Comparison of ENCODE assay signal across 12 cellular contexts in the genomic region with DNA sequence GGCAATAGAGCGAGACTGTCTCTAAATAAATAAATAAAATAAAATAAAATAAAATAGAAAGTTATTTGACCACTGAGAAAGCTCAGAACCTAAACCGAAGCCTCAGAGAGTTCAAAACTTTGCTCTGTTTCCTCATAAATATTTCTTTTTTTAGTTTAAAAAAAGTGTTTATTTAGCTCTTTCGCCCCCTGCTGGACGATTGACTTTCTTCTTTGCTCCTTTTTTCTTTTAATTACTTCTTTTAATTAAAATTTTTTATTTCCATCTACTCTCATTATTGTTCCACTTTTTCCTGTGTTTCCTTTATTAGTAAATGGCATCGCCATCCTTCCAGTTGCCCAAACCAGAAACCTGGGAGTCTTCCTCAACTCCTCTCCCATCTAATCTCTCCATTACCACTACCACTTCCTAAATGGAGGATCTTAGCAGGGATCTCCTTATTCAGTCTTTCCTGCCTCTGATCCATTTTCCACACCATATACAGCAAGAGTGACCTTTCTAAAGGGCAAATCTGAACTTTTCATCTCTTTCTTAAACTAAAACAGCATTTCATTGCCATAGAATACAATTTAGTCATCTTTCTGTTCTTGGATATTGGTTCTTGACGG. TPM values are rescaled to one million over a fixed set of nuclear protein-coding genes. Genes with fewer than 3 reads are reported as not detected.
A peak's percentile ranks its signal among the peaks of the same experiment; 100 is the strongest.
DNase-seq lines count a peak whose midpoint lies in the region; ATAC-seq and TF ChIP-seq lines count a peak whose summit lies in the region.
"Had no signal": no experiment of that assay in that cellular context is flagged by ENCODE, and none has a peak within 500 bp of the region (broad histone marks: within the 10 kb centered on the region; RNA-seq: fewer than 3 reads in every experiment).

No MANE protein-coding gene starts in this region.

- no peaks in the 10 kb centered on the region for H3K79me2 ChIP-seq in GM23338 (replicated peaks; ENCODE audit: insufficient read depth)
- H3K79me2 ChIP-seq in SU-DHL-6 (ENCODE audit: insufficient read depth, low read length) = no peaks in the 10 kb centered on the region

- H3K27me3 Mint-ChIP-seq in GM23338 (ENCODE audit: insufficient read depth, low read depth, poor library complexity) = no peaks in the 10 kb centered on the region
- H3K27me3 Mint-ChIP-seq: naive B cell; stimulated activated naive CD8-positive, alpha-beta T cell treated with anti-CD3 and anti-CD28 coated beads, Interleukin-15, Interleukin-2, amounts not matched to agents 100 ng/mL and 50 ng/mL, for 24 hours had no signal

- H2AFZ ChIP-seq in GM23338 (no peak overlapping the region; the same call in 1 of the 2 replicates), SU-DHL-6 (ENCODE audit: low read depth, low read length, severe bottlenecking) (no peak overlapping the region)

- DNase-seq in AG09319 (ENCODE audit: extremely low read depth, low read depth) = no peak
- peak; percentile 66 for DNase-seq in GM23338 (ENCODE audit: low spot score)
- DNase-seq in fibroblast of villous mesenchyme (ENCODE audit: low read depth) = no peak
- DNase-seq in body of pancreas = no peak
- DNase-seq in inferior parietal cortex (ENCODE audit: extremely low spot score) = no peak
- DNase-seq in activated effector memory CD4-positive, alpha-beta T cell treated with Interleukin-2 at 50 U/mL for 16 hours = no peak
- DNase-seq: naive B cell, NCI-H1694 treated with DMSO at 0.1 percent for 48 hours had no signal

- H3K9ac ChIP-seq in SU-DHL-6 (ENCODE audit: low read length) = no peak overlapping the region

- TF ChIP-seq CTCF in AG09319 (IDR thresholded peaks at IDR 0.05; ENCODE audit: low read depth, low read length) = peak; percentile 17
- peak in 1 of 2 experiments; percentile 45; a peak in 2 of 4 replicates for TF ChIP-seq CTCF in GM23338 (conservative IDR thresholded peaks at IDR 0.05; ENCODE audit: low read depth in 2 of 2)
- TF ChIP-seq CTCF in SU-DHL-6 (IDR thresholded peaks at IDR 0.05; ENCODE audit: insufficient read depth, low read length, poor library complexity, severe bottlenecking) = peak; percentile 18
- TF ChIP-seq CTCF in fibroblast of villous mesenchyme (IDR thresholded peaks at IDR 0.05; ENCODE audit: insufficient read depth, low read depth, low read length) = peak; percentile 3
- peak in 1 of 7 experiments; percentile 12 for TF ChIP-seq CTCF in body of pancreas (IDR thresholded peaks at IDR 0.05)

- TF ChIP-seq POLR2A in body of pancreas (IDR thresholded peaks at IDR 0.05) = no peak

- no peaks in the 10 kb centered on the region for H3K9me2 ChIP-seq in GM23338 (ENCODE audit: insufficient read depth)
- no peaks in the 10 kb centered on the region for H3K9me2 ChIP-seq in SU-DHL-6 (replicated peaks; ENCODE audit: insufficient read depth, low read length)

- H3F3A ChIP-seq in GM23338 (replicated peaks; ENCODE audit: low read depth) (no peaks in the 10 kb centered on the region), SU-DHL-6 (ENCODE audit: insufficient read depth) (no peaks in the 10 kb centered on the region)

- H3K4me1 ChIP-seq in GM23338 (ENCODE audit: insufficient read depth) (no peaks in the 10 kb centered on the region), body of pancreas (no peaks in the 10 kb centered on the region)

- H3K9me3 Mint-ChIP-seq in GM23338 = no peaks in the 10 kb centered on the region
- H3K9me3 Mint-ChIP-seq: activated T-helper 2 cell treated with anti-CD3 and anti-CD28 coated beads, Interferon-gamma antibody, Interleukin-2, Interleukin-4, amounts not matched to agents 10 μg/mL and 5 μg/mL and 100 μg/mL, durations not matched to agents 14 hours and 24 hours and 36 hours; stimulated activated naive CD8-positive, alpha-beta T cell treated with anti-CD3 and anti-CD28 coated beads, Interleukin-15, Interleukin-2, amounts not matched to agents 100 ng/mL and 50 ng/mL, for 24 hours had no signal

- H3K36me3 ChIP-seq in GM23338 (ENCODE audit: insufficient read depth) = no peaks in the 10 kb centered on the region
- no peaks in the 10 kb centered on the region for H3K36me3 ChIP-seq in SU-DHL-6 (ENCODE audit: low read length)
- H3K36me3 ChIP-seq in body of pancreas (replicated peaks in 1 of 2; ENCODE audit: insufficient read depth in 1 of 2, low read depth in 2 of 2) = no peaks in the 10 kb centered on the region

- H3K27ac Mint-ChIP-seq in GM23338 = no peak overlapping the region
- H3K27ac Mint-ChIP-seq: activated T-helper 2 cell treated with anti-CD3 and anti-CD28 coated beads, Interferon-gamma antibody, Interleukin-2, Interleukin-4, amounts not matched to agents 10 μg/mL and 5 μg/mL and 100 μg/mL, durations not matched to agents 14 hours and 24 hours and 36 hours; stimulated activated naive CD8-positive, alpha-beta T cell treated with anti-CD3 and anti-CD28 coated beads, Interleukin-15, Interleukin-2, amounts not matched to agents 100 ng/mL and 50 ng/mL, for 24 hours had no signal

- H3K9me3 ChIP-seq in SU-DHL-6 (ENCODE audit: insufficient read depth, low read length) (no peaks in the 10 kb centered on the region), body of pancreas (no peaks in the 10 kb centered on the region)

- intact Hi-C loops in body of pancreas (cut with DNase I) = no loop called here

- H4K20me1 ChIP-seq in GM23338 (replicated peaks; ENCODE audit: insufficient read depth) (no peaks in the 10 kb centered on the region), SU-DHL-6 (ENCODE audit: low read depth, low read length) (no peaks in the 10 kb centered on the region)

- H3K27ac ChIP-seq in GM23338 (ENCODE audit: low read depth) (no peak overlapping the region), SU-DHL-6 (ENCODE audit: low read depth, low read length) (no peak overlapping the region), body of pancreas (no peak overlapping the region)

- H3K4me3 Mint-ChIP-seq in GM23338 = no peak overlapping the region
- H3K4me3 Mint-ChIP-seq: naive B cell; stimulated activated naive CD8-positive, alpha-beta T cell treated with anti-CD3 and anti-CD28 coated beads, Interleukin-15, Interleukin-2, amounts not matched to agents 100 ng/mL and 50 ng/mL, for 24 hours had no signal

- no peaks in the 10 kb centered on the region for H3K36me3 Mint-ChIP-seq in GM23338 (ENCODE audit: low read depth)
- H3K36me3 Mint-ChIP-seq: naive B cell had no signal

- H3K27me3 ChIP-seq in GM23338 (ENCODE audit: insufficient read depth) (no peaks in the 10 kb centered on the region), SU-DHL-6 (ENCODE audit: low read length) (no peaks in the 10 kb centered on the region), body of pancreas (no peaks in the 10 kb centered on the region)

- no peaks in the 10 kb centered on the region for H3K4me1 Mint-ChIP-seq in GM23338
- H3K4me1 Mint-ChIP-seq: naive B cell had no signal

- ATAC-seq in GM23338 = no peak
- no peak for ATAC-seq in activated CD4-positive, CD25-positive, alpha-beta regulatory T cell treated with anti-CD3 and anti-CD28 coated beads, Interleukin-2, amount 50 U/mL, for 24 hours
- no peak for ATAC-seq in body of pancreas

- WGBS in body of pancreas, 2 donors = 41 to 47% methylated on average over 6 of the region's 6 CpGs

- H3K4me2 ChIP-seq in GM23338 (no peak overlapping the region), SU-DHL-6 (ENCODE audit: low read depth, low read length, poor library complexity, severe bottlenecking) (no peak overlapping the region)

- H3K4me3 ChIP-seq in GM23338 = no peak overlapping the region
- H3K4me3 ChIP-seq in SU-DHL-6 (ENCODE audit: insufficient read depth, low read length, poor library complexity, severe bottlenecking) = no peak overlapping the region
- no peak overlapping the region for H3K4me3 ChIP-seq in fibroblast of villous mesenchyme (ENCODE audit: low read depth, low read length)
- H3K4me3 ChIP-seq in body of pancreas = no peak overlapping the region

TF ChIP-seq in GM23338, 12 proteins besides CTCF, POLR2A, EP300 and RAD21 (continues in another document):
- no peak for TF ChIP-seq NANOG (IDR thresholded peaks at IDR 0.05; ENCODE audit: borderline replicate concordance)
- no peak for TF ChIP-seq STAT1 (IDR thresholded peaks at IDR 0.05; ENCODE audit: unreplicated experiment)
- TF ChIP-seq EZH2 (IDR thresholded peaks at IDR 0.05; ENCODE audit: low read depth, unreplicated experiment) = no peak
- no peak for TF ChIP-seq JUNB (IDR thresholded peaks at IDR 0.05; ENCODE audit: unreplicated experiment)
- TF ChIP-seq ETS1 (IDR thresholded peaks at IDR 0.05) = no peak
- TF ChIP-seq EZH2phosphoT487 (IDR thresholded peaks at IDR 0.05; ENCODE audit: unreplicated experiment) = no peak
- TF ChIP-seq ZNF331 (CRISPR knock-in tag; IDR thresholded peaks at IDR 0.05; ENCODE audit: low read depth) = no peak

RNA-seq across cellular contexts. Expression of gene IL13RA2, which starts 0.7 kb away (rescaled TPM):
- not detected in 2 replicates for total RNA-seq in GM23338 (2014; rRNA removed; shearing (Covaris generic))
- not detected in 2 replicates for polyA plus RNA-seq in GM23338 (2016; fragmentation: Nextera tagmentation; extraction: Ambion mirVana)
- total RNA-seq in fibroblast of villous mesenchyme (2.2 and 2.3 TPM in 2 replicates), body of pancreas (under 1 TPM in 1 of 2 donors, not detected in 1; 0.78 TPM)
- total RNA-seq: activated T-helper 2 cell treated with anti-CD3 and anti-CD28 coated beads, Interferon-gamma antibody, Interleukin-2, Interleukin-4, amounts not matched to agents 10 μg/mL and 5 μg/mL and 100 μg/mL, durations not matched to agents 14 hours and 24 hours and 36 hours had no signal
